ENCODE assay signal across 8 cellular contexts in the genomic region with DNA sequence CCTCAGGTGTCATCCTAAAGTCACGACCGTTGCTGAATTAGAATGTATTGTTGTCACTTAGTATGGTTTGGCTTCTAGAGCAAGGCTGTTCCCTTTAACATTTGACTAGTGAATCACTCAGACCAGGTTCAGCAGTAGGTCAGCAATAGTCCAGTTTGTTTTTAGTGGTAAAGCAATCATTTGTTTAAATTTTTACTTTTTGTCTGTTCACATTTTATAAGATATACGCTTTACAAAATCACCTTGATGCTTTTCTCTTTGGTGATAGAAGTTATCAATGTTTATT. TPM values are rescaled to one million over a fixed set of nuclear protein-coding genes. Genes with fewer than 3 reads are reported as not detected.
DNase-seq lines count a peak whose midpoint lies in the region; ATAC-seq and TF ChIP-seq lines count a peak whose summit lies in the region.

No MANE protein-coding gene starts in this region.

- H3K4ac ChIP-seq in mesendoderm (ENCODE audit: low read depth, low read length): no peak overlapping the region

- H3K79me2 ChIP-seq in Loucy (ENCODE audit: insufficient read depth, low read length) (peaks cover 17% of the 10 kb centered on the region), neural cell (replicated peaks; ENCODE audit: insufficient read depth, low read length) (peaks cover 12% of the 10 kb centered on the region), mesendoderm (ENCODE audit: control insufficient read depth, insufficient read depth, low read length) (no peaks in the 10 kb centered on the region)

- no peak overlapping the region for H4K5ac ChIP-seq in mesendoderm (ENCODE audit: low read length)

- TF ChIP-seq EP300 in neural cell (conservative IDR thresholded peaks at IDR 0.05; ENCODE audit: poor library complexity, severe bottlenecking): no peak

- no peak for ATAC-seq in CD8-positive, alpha-beta T cell
- no peak for ATAC-seq in HG02970 (IDR thresholded peaks at IDR 0.05; ENCODE audit: low FRiP score, unreplicated experiment)

- no peak overlapping the region for H2BK5ac ChIP-seq in mesendoderm (ENCODE audit: low read length)

- H3K9me2 ChIP-seq in Loucy (replicated peaks; ENCODE audit: low read depth, low read length) (no peaks in the 10 kb centered on the region), neural cell (ENCODE audit: insufficient read depth, low read length) (no peaks in the 10 kb centered on the region)

- no peak overlapping the region for H3K56ac ChIP-seq in mesendoderm (ENCODE audit: low read length)

- WGBS in mesendoderm (ENCODE audit: extremely low coverage, insufficient coverage, low lambda C conversion rate): no CpG with 5 or more reads among the region's 3 CpGs

- peaks cover 9% of the 10 kb centered on the region for H3K36me3 ChIP-seq in CD8-positive, alpha-beta T cell (ENCODE audit: insufficient read depth, low read length)
- H3K36me3 ChIP-seq in Loucy (ENCODE audit: insufficient read depth, low read length) (no peaks in the 10 kb centered on the region), neural cell (ENCODE audit: insufficient read depth, low read length) (no peaks in the 10 kb centered on the region), mesendoderm (ENCODE audit: control insufficient read depth, insufficient read depth, low read length) (no peaks in the 10 kb centered on the region)

- POLR2A ChIA-PET in CD8-positive, alpha-beta T cell (lab: Charles Lee): no interaction called here

- H3K9me3 ChIP-seq in CD8-positive, alpha-beta T cell (ENCODE audit: low read length): no peaks in the 10 kb centered on the region
- H3K9me3 ChIP-seq in Loucy (ENCODE audit: insufficient read depth, low read depth, low read length): no peaks in the 10 kb centered on the region
- H3K9me3 ChIP-seq in neural cell (ENCODE audit: low read length): no peaks in the 10 kb centered on the region

- peaks cover 2% of the 10 kb centered on the region for H3K27me3 Mint-ChIP-seq in CD8-positive, alpha-beta T cell (ENCODE audit: low read depth)

- peaks cover 1% of the 10 kb centered on the region for H3K79me1 ChIP-seq in mesendoderm (ENCODE audit: low read length)

- H3K4me3 ChIP-seq in CD8-positive, alpha-beta T cell (ENCODE audit: low read depth, low read length): no peak overlapping the region
- H3K4me3 ChIP-seq in Loucy (ENCODE audit: low read length, poor library complexity, severe bottlenecking) (peak overlapping the region; percentile 81), neural cell (ENCODE audit: low read length) (peak overlapping the region; percentile 91), mesendoderm (ENCODE audit: low read length) (no peak overlapping the region)

- H3F3A ChIP-seq in Loucy (ENCODE audit: low read depth) (no peaks in the 10 kb centered on the region), neural cell (ENCODE audit: insufficient read depth, low read length, poor library complexity, severe bottlenecking) (no peaks in the 10 kb centered on the region)

- peaks cover 40% of the 10 kb centered on the region for H3K36me3 Mint-ChIP-seq in CD8-positive, alpha-beta T cell

- no peak overlapping the region for H2BK15ac ChIP-seq in mesendoderm (replicated peaks; ENCODE audit: low read depth)

- H3K4me1 Mint-ChIP-seq in CD8-positive, alpha-beta T cell (ENCODE audit: low read depth): peaks cover 61% of the 10 kb centered on the region

- no peak overlapping the region for H3K4me3 Mint-ChIP-seq in CD8-positive, alpha-beta T cell

- H3K9ac ChIP-seq in Loucy (ENCODE audit: low read depth, low read length, poor library complexity, severe bottlenecking) (peak overlapping the region; percentile 75), neural cell (ENCODE audit: low read length) (peak overlapping the region; percentile 86), mesendoderm (ENCODE audit: low read length) (no peak overlapping the region)

- H2BK120ac ChIP-seq in mesendoderm (ENCODE audit: low read depth, low read length): no peak overlapping the region

- peak overlapping the region; percentile 100 for H3K27ac Mint-ChIP-seq in CD8-positive, alpha-beta T cell

- CTCF ChIA-PET in CD8-positive, alpha-beta T cell (lab: Charles Lee): no interaction called here

- peaks cover 22% of the 10 kb centered on the region for H3K4me1 ChIP-seq in CD8-positive, alpha-beta T cell (ENCODE audit: insufficient read depth, low read length)
- H3K4me1 ChIP-seq in Loucy (ENCODE audit: insufficient read depth, low read length, poor library complexity, severe bottlenecking) (peaks cover 39% of the 10 kb centered on the region), mesendoderm (ENCODE audit: control insufficient read depth, low read depth, low read length) (no peaks in the 10 kb centered on the region)

- H3K27me3 ChIP-seq in CD8-positive, alpha-beta T cell (ENCODE audit: insufficient read depth, low read length): no peaks in the 10 kb centered on the region
- no peaks in the 10 kb centered on the region for H3K27me3 ChIP-seq in Loucy (ENCODE audit: insufficient read depth, low read length, poor library complexity, severe bottlenecking)
- no peaks in the 10 kb centered on the region for H3K27me3 ChIP-seq in neural cell (ENCODE audit: insufficient read depth, low read depth, low read length)
- H3K27me3 ChIP-seq in mesendoderm (ENCODE audit: insufficient read depth, low read length, poor library complexity): no peaks in the 10 kb centered on the region

- peak overlapping the region; percentile 76 for H3K4me2 ChIP-seq in Loucy (ENCODE audit: low read depth, low read length, poor library complexity, severe bottlenecking)
- H3K4me2 ChIP-seq in neural cell (ENCODE audit: low read length): no peak overlapping the region
- no peak overlapping the region for H3K4me2 ChIP-seq in mesendoderm (ENCODE audit: low read length)

- H3K18ac ChIP-seq in mesendoderm (ENCODE audit: low read length): no peak overlapping the region

- H3K27ac ChIP-seq in CD8-positive, alpha-beta T cell (ENCODE audit: low read depth, low read length): no peak overlapping the region
- H3K27ac ChIP-seq in neural cell (ENCODE audit: low read length): peak overlapping the region; percentile 98
- no peak overlapping the region for H3K27ac ChIP-seq in mesendoderm (ENCODE audit: low read depth, low read length)

- H3K9me3 Mint-ChIP-seq in CD8-positive, alpha-beta T cell: no peaks in the 10 kb centered on the region

- no peak overlapping the region for H2AK5ac ChIP-seq in mesendoderm (ENCODE audit: low read length)

- H2AFZ ChIP-seq in Loucy (ENCODE audit: low read length): no peak overlapping the region
- no peak overlapping the region for H2AFZ ChIP-seq in neural cell (ENCODE audit: low read depth, low read length)

- intact Hi-C loops in CD8-positive, alpha-beta T cell (cut with DNase I, micrococcal nuclease): loop anchor here (1.0 to 10.0 kb wide), 14 partner anchors 29 to 1223 kb away; a partner anchor contains a TSS

- H3K23ac ChIP-seq in mesendoderm (ENCODE audit: low read length): no peak overlapping the region

- no peak for TF ChIP-seq CTCF in CD8-positive, alpha-beta T cell (IDR thresholded peaks at IDR 0.05)
- TF ChIP-seq CTCF in Loucy (conservative IDR thresholded peaks at IDR 0.05; ENCODE audit: low read length): no peak
- no peak for TF ChIP-seq CTCF in neural cell (IDR thresholded peaks at IDR 0.05; ENCODE audit: poor library complexity, severe bottlenecking)

- no peak for TF ChIP-seq RAD21 in neural cell (conservative IDR thresholded peaks at IDR 0.05)

- no peaks in the 10 kb centered on the region for H4K20me1 ChIP-seq in Loucy (ENCODE audit: insufficient read depth, low read length, poor library complexity, severe bottlenecking)
- H4K20me1 ChIP-seq in neural cell (ENCODE audit: insufficient read depth): no peaks in the 10 kb centered on the region

- H4K8ac ChIP-seq in mesendoderm (ENCODE audit: low read depth, low read length): no peak overlapping the region

- no peak for DNase-seq in CD8-positive, alpha-beta T cell
- DNase-seq in cerebellar cortex (ENCODE audit: low spot score) (peak; percentile 13), NCI-H2171 treated with DMSO at 0.1 percent for 48 hours (lab: John Stamatoyannopoulos, UW) (no peak), mesendoderm (no peak), amniotic stem cell (lab: John Stamatoyannopoulos, UW) (no peak)

TF ChIP-seq in neural cell, 6 proteins besides CTCF, POLR2A, EP300 and RAD21 (continues in another document):
- TF ChIP-seq, protein P1, sequence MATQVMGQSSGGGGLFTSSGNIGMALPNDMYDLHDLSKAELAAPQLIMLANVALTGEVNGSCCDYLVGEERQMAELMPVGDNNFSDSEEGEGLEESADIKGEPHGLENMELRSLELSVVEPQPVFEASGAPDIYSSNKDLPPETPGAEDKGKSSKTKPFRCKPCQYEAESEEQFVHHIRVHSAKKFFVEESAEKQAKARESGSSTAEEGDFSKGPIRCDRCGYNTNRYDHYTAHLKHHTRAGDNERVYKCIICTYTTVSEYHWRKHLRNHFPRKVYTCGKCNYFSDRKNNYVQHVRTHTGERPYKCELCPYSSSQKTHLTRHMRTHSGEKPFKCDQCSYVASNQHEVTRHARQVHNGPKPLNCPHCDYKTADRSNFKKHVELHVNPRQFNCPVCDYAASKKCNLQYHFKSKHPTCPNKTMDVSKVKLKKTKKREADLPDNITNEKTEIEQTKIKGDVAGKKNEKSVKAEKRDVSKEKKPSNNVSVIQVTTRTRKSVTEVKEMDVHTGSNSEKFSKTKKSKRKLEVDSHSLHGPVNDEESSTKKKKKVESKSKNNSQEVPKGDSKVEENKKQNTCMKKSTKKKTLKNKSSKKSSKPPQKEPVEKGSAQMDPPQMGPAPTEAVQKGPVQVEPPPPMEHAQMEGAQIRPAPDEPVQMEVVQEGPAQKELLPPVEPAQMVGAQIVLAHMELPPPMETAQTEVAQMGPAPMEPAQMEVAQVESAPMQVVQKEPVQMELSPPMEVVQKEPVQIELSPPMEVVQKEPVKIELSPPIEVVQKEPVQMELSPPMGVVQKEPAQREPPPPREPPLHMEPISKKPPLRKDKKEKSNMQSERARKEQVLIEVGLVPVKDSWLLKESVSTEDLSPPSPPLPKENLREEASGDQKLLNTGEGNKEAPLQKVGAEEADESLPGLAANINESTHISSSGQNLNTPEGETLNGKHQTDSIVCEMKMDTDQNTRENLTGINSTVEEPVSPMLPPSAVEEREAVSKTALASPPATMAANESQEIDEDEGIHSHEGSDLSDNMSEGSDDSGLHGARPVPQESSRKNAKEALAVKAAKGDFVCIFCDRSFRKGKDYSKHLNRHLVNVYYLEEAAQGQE (IDR thresholded peaks at IDR 0.05; ENCODE audit: borderline replicate concordance): no peak
- TF ChIP-seq POLR2AphosphoS5 (IDR thresholded peaks at IDR 0.05) (no peak), SMC3 (conservative IDR thresholded peaks at IDR 0.05; ENCODE audit: poor library complexity) (no peak), TAF1 (IDR thresholded peaks at IDR 0.05; ENCODE audit: low read depth) (no peak), MXI1 (conservative IDR thresholded peaks at IDR 0.05; ENCODE audit: poor library complexity, severe bottlenecking) (no peak)

RNA-seq across cellular contexts. Expression of a gene that starts 1.2 kb away (rescaled TPM):
- total RNA-seq in CD8-positive, alpha-beta T cell: 10 to 100 TPM; 26.3 to 33.1 TPM
- 15.3 and 15.7 TPM in 2 replicates for polyA plus RNA-seq in neural cell
- 22.4 and 25.6 TPM in 2 replicates for polyA minus RNA-seq in neural cell
- polyA plus RNA-seq in mesendoderm (2013, experiment 1 of 2): 21.5 TPM
- 21.5 TPM for polyA plus RNA-seq in mesendoderm (2013, experiment 2 of 2)

RNA-seq across cellular contexts. Expression of a gene that starts 1.6 kb away (rescaled TPM):
- total RNA-seq in CD8-positive, alpha-beta T cell: 1 to 10 TPM; 5.9 to 6.3 TPM
- polyA plus RNA-seq in neural cell: 4.0 and 5.4 TPM in 2 replicates
- 3.7 and 4.9 TPM in 2 replicates for polyA minus RNA-seq in neural cell
- 0.63 TPM for polyA plus RNA-seq in mesendoderm (2013, experiment 1 of 2)
- polyA plus RNA-seq in mesendoderm (2013, experiment 2 of 2): 0.69 TPM

Comparison
In these comparisons a context has a peak if more than half of its experiments do, and no peak if none do; other contexts are left out.
1. H3K4me3 ChIP-seq: peak in Loucy (single experiment) and neural cell (single experiment); none in CD8-positive, alpha-beta T cell (single experiment) and mesendoderm (single experiment).